ENCODE assay signal across 14 cellular contexts in genomic region chr20:58313366-58313765, GRCh38. TPM values are rescaled to one million over a fixed set of nuclear protein-coding genes. Genes with fewer than 3 reads are reported as not detected.
DNase-seq lines count a peak whose midpoint lies in the region; ATAC-seq and TF ChIP-seq lines count a peak whose summit lies in the region.
"Had no signal": no experiment of that assay in that cellular context is flagged by ENCODE, and none has a peak within 500 bp of the region (broad histone marks: within the 10 kb centered on the region; RNA-seq: fewer than 3 reads in every experiment).

No MANE protein-coding gene starts in this region.

- no peak overlapping the region for H3K4me2 ChIP-seq in GM23338

- H3K27me3 Mint-ChIP-seq in CD4-positive, CD25-positive, alpha-beta regulatory T cell, result no peaks in the 10 kb centered on the region
- no peaks in the 10 kb centered on the region for H3K27me3 Mint-ChIP-seq in GM23338 (ENCODE audit: insufficient read depth, low read depth, poor library complexity)
- no peaks in the 10 kb centered on the region for H3K27me3 Mint-ChIP-seq in activated CD4-positive, alpha-beta memory T cell treated with anti-CD3 and anti-CD28 coated beads, Interleukin-2, amount 10 ng/mL, durations not matched to agents 7 days and 5 days

- H3K9me3 Mint-ChIP-seq in CD4-positive, CD25-positive, alpha-beta regulatory T cell, result peaks cover 0 to 1% (median 0%) of the 10 kb centered on the region in 7 donors
- H3K9me3 Mint-ChIP-seq in GM23338, result no peaks in the 10 kb centered on the region; the same call in 2 of the 3 replicates
- H3K9me3 Mint-ChIP-seq in activated CD4-positive, alpha-beta memory T cell treated with anti-CD3 and anti-CD28 coated beads, Interleukin-2, amount 10 ng/mL, durations not matched to agents 7 days and 5 days, result no peaks in the 10 kb centered on the region

- peak overlapping the region in 2 of 3 donors; percentile 36 to 85 for H3K27ac Mint-ChIP-seq in CD4-positive, CD25-positive, alpha-beta regulatory T cell
- peak overlapping the region; percentile 43 for H3K27ac Mint-ChIP-seq in GM23338
- H3K27ac Mint-ChIP-seq in activated CD4-positive, alpha-beta memory T cell treated with anti-CD3 and anti-CD28 coated beads, Interleukin-2, amount 10 ng/mL, durations not matched to agents 7 days and 5 days, result peak overlapping the region; percentile 76

- peaks cover 29% of the 10 kb centered on the region for H3K79me2 ChIP-seq in GM23338 (replicated peaks; ENCODE audit: insufficient read depth)

- no peaks in the 10 kb centered on the region for H3K9me3 ChIP-seq in CD4-positive, CD25-positive, alpha-beta regulatory T cell (ENCODE audit: control insufficient read depth in 2 of 2, low read length in 2 of 2)
- H3K9me3 ChIP-seq: BE2C, MG63, tibial nerve had no signal

- H3K4me3 ChIP-seq in CD4-positive, CD25-positive, alpha-beta regulatory T cell (ENCODE audit: low read depth, low read length), result no peak overlapping the region
- no peak overlapping the region for H3K4me3 ChIP-seq in GM23338
- H3K4me3 ChIP-seq in epithelial cell of esophagus (ENCODE audit: low read length), result no peak overlapping the region
- no peak overlapping the region for H3K4me3 ChIP-seq in coronary artery
- H3K4me3 ChIP-seq: MG63, tibial nerve had no signal

- POLR2A ChIA-PET in activated CD4-positive, alpha-beta memory T cell treated with anti-CD3 and anti-CD28 coated beads, Interleukin-2, amount 10 ng/mL, durations not matched to agents 7 days and 5 days (lab: Charles Lee), result interaction anchor here (1.4 kb wide), 2 partner anchors 76 to 339 kb away, joined by 4 to 7 read pairs; partner anchors contain the start of gene VAPB

- no peak for ATAC-seq in CD4-positive, CD25-positive, alpha-beta regulatory T cell (ENCODE audit: low read depth in 2 of 2)
- ATAC-seq in GM23338 (no peak), HG03280 (IDR thresholded peaks at IDR 0.05; ENCODE audit: unreplicated experiment) (no peak), HG03460 (IDR thresholded peaks at IDR 0.05; ENCODE audit: unreplicated experiment) (no peak)

- peaks cover 9 to 69% (median 40%) of the 10 kb centered on the region in 4 donors for H3K4me1 Mint-ChIP-seq in CD4-positive, CD25-positive, alpha-beta regulatory T cell
- H3K4me1 Mint-ChIP-seq in GM23338, result peaks cover 2% of the 10 kb centered on the region
- H3K4me1 Mint-ChIP-seq in activated CD4-positive, alpha-beta memory T cell treated with anti-CD3 and anti-CD28 coated beads, Interleukin-2, amount 10 ng/mL, durations not matched to agents 7 days and 5 days, result peaks cover 55% of the 10 kb centered on the region

- peaks cover 6% of the 10 kb centered on the region for H4K20me1 ChIP-seq in GM23338 (replicated peaks; ENCODE audit: insufficient read depth)

- 0 out of 2 replicates have a peak, but pooled peaks cover 2% of the 10 kb centered on the region for H3F3A ChIP-seq in GM23338 (replicated peaks; ENCODE audit: low read depth)

- H3K9me2 ChIP-seq in GM23338 (ENCODE audit: insufficient read depth), result no peaks in the 10 kb centered on the region

- no peak for DNase-seq in CD4-positive, CD25-positive, alpha-beta regulatory T cell
- no peak for DNase-seq in GM23338 (ENCODE audit: low spot score)
- DNase-seq in activated CD4-positive, alpha-beta memory T cell treated with anti-CD3 and anti-CD28 coated beads, Interleukin-2, amount 10 ng/mL, durations not matched to agents 7 days and 5 days, result peak; percentile 26
- DNase-seq in epithelial cell of esophagus (ENCODE audit: low read depth), result peak; percentile 24
- DNase-seq in coronary artery (ENCODE audit: low spot score), result no peak
- no peak for DNase-seq in NCI-H128 (lab: John Stamatoyannopoulos, UW; ENCODE audit: unreplicated experiment)
- DNase-seq: activated CD4-positive, alpha-beta T cell treated with anti-CD3 and anti-CD28 coated beads, Interleukin-2, amount 50 U/mL, for 4 hours; BE2C; MG63; NCI-H2107; NCI-H748 treated with DMSO at 0.1 percent for 48 hours had no signal

- no peak for TF ChIP-seq CTCF in GM23338 (conservative IDR thresholded peaks at IDR 0.05; ENCODE audit: low read depth in 2 of 2)
- no peak for TF ChIP-seq CTCF in epithelial cell of esophagus (IDR thresholded peaks at IDR 0.05; ENCODE audit: insufficient read depth, low read depth, low read length, missing control alignments)
- no peak for TF ChIP-seq CTCF in coronary artery (IDR thresholded peaks at IDR 0.05)

- H3K4me1 ChIP-seq in CD4-positive, CD25-positive, alpha-beta regulatory T cell (ENCODE audit: control insufficient read depth, insufficient read depth, low read length, poor library complexity, severe bottlenecking), result peaks cover 47% of the 10 kb centered on the region
- H3K4me1 ChIP-seq in GM23338 (ENCODE audit: insufficient read depth), result peaks cover 10% of the 10 kb centered on the region

- no peak overlapping the region for H3K27ac ChIP-seq in CD4-positive, CD25-positive, alpha-beta regulatory T cell (ENCODE audit: insufficient read depth, low read length, poor library complexity, severe bottlenecking)
- H3K27ac ChIP-seq in GM23338 (ENCODE audit: low read depth) (no peak overlapping the region), coronary artery (no peak overlapping the region)
- H3K27ac ChIP-seq: tibial nerve had no signal

- CTCF ChIA-PET in activated CD4-positive, alpha-beta memory T cell treated with anti-CD3 and anti-CD28 coated beads, Interleukin-2, amount 10 ng/mL, durations not matched to agents 7 days and 5 days (lab: Charles Lee), result interaction anchor here (1.1 kb wide), 1 partner anchor 76 kb away, joined by 3 read pairs; the partner anchor contains the start of gene VAPB

- peaks cover 35% of the 10 kb centered on the region for H3K36me3 ChIP-seq in CD4-positive, CD25-positive, alpha-beta regulatory T cell (ENCODE audit: control insufficient read depth, insufficient read depth, low read length)
- H3K36me3 ChIP-seq in GM23338 (ENCODE audit: insufficient read depth), result no peaks in the 10 kb centered on the region

- peaks cover 34% of the 10 kb centered on the region for H3K36me3 Mint-ChIP-seq in CD4-positive, CD25-positive, alpha-beta regulatory T cell
- H3K36me3 Mint-ChIP-seq in GM23338 (ENCODE audit: low read depth), result peaks cover 45% of the 10 kb centered on the region
- H3K36me3 Mint-ChIP-seq in activated CD4-positive, alpha-beta memory T cell treated with anti-CD3 and anti-CD28 coated beads, Interleukin-2, amount 10 ng/mL, durations not matched to agents 7 days and 5 days (ENCODE audit: low read depth), result peaks cover 61% of the 10 kb centered on the region

- no peak overlapping the region for H2AFZ ChIP-seq in GM23338

- H3K4me3 Mint-ChIP-seq in CD4-positive, CD25-positive, alpha-beta regulatory T cell, result peak overlapping the region; percentile 31 to 71 (median 60)
- no peak overlapping the region for H3K4me3 Mint-ChIP-seq in GM23338
- peak overlapping the region; percentile 31 for H3K4me3 Mint-ChIP-seq in activated CD4-positive, alpha-beta memory T cell treated with anti-CD3 and anti-CD28 coated beads, Interleukin-2, amount 10 ng/mL, durations not matched to agents 7 days and 5 days

- H3K27me3 ChIP-seq in CD4-positive, CD25-positive, alpha-beta regulatory T cell (ENCODE audit: control insufficient read depth, insufficient read depth, low read length), result no peaks in the 10 kb centered on the region
- H3K27me3 ChIP-seq in GM23338 (ENCODE audit: insufficient read depth), result no peaks in the 10 kb centered on the region
- H3K27me3 ChIP-seq: BE2C, MG63, tibial nerve had no signal

TF ChIP-seq in GM23338, 12 proteins besides CTCF, POLR2A, EP300 and RAD21 (continues in another document):
- no peak for TF ChIP-seq NANOG (IDR thresholded peaks at IDR 0.05; ENCODE audit: borderline replicate concordance)
- no peak for TF ChIP-seq POLR2AphosphoS5 (IDR thresholded peaks at IDR 0.05; ENCODE audit: low read depth)
- no peak for TF ChIP-seq REST (IDR thresholded peaks at IDR 0.05; ENCODE audit: unreplicated experiment)
- no peak for TF ChIP-seq ZNF331 (CRISPR knock-in tag; IDR thresholded peaks at IDR 0.05; ENCODE audit: low read depth)
- no peak for TF ChIP-seq CREB1 (CRISPR knock-in tag; IDR thresholded peaks at IDR 0.05; ENCODE audit: low read depth)
- no peak for TF ChIP-seq STAT1 (IDR thresholded peaks at IDR 0.05; ENCODE audit: unreplicated experiment)
- TF ChIP-seq EZH2 (IDR thresholded peaks at IDR 0.05; ENCODE audit: low read depth, unreplicated experiment), result no peak
- TF ChIP-seq EZH2phosphoT487 (IDR thresholded peaks at IDR 0.05; ENCODE audit: unreplicated experiment), result no peak

RNA-seq across cellular contexts. Expression of gene RAB22A, which starts 3.9 kb away (rescaled TPM):
- 21.9 TPM for total RNA-seq in CD4-positive, CD25-positive, alpha-beta regulatory T cell
- 10 to 100 TPM; 11.3 to 13.2 (median 12.5) TPM for polyA plus RNA-seq in CD4-positive, CD25-positive, alpha-beta regulatory T cell
- 6.0 and 6.8 TPM in 2 replicates for total RNA-seq in GM23338 (2014; rRNA removed; shearing (Covaris generic))
- polyA plus RNA-seq in GM23338 (2016; fragmentation: Nextera tagmentation; extraction: Ambion mirVana), result 3.1 and 3.3 TPM in 2 replicates
- total RNA-seq in activated CD4-positive, alpha-beta memory T cell treated with anti-CD3 and anti-CD28 coated beads, Interleukin-2, amount 10 ng/mL, durations not matched to agents 7 days and 5 days, result 10 to 100 TPM; 14.7 to 14.8 TPM

Comparison
In these comparisons a context has a peak if more than half of its experiments do, and no peak if none do; other contexts are left out.
1. DNase-seq: peak in activated CD4-positive, alpha-beta memory T cell treated with anti-CD3 and anti-CD28 coated beads, Interleukin-2, amount 10 ng/mL, durations not matched to agents 7 days and 5 days (single experiment) and epithelial cell of esophagus (single experiment); none in CD4-positive, CD25-positive, alpha-beta regulatory T cell (0 of 3), GM23338 (single experiment), coronary artery (single experiment) and NCI-H128 (single experiment).
2. Peak in every context shown above with its lines, with median percentiles within 50 percentile points of each other: H3K27ac Mint-ChIP-seq.